15 cellular contexts compared by ENCODE assay signal in the genomic region with DNA sequence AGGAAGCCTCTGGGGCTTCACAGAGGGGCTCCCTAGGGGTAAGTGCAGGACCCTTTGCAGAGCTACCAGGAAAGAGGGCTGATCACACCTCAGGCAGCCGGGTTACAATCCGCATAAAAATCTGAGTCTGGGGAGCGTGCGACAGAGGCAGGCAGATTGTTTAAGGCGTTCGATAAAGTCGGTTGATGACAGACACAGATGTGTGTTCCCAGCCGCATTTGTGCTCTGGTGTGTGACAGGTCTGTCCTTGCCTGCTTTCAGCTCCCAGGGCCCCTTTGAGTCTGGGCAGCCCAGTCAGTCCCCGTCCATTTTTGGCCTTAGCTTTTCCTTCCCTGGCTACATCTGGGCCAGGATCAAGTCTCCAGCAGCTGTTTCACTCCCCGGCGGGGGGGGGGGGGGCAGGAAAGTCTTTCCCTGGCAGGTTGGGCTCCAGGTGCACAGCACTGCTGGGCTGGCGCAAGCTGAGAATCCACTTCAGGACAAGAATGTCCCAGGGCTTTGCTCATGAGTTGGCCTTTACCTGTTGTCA. TPM values are rescaled to one million over a fixed set of nuclear protein-coding genes. Genes with fewer than 3 reads are reported as not detected.
DNase-seq lines count a peak whose midpoint lies in the region; ATAC-seq and TF ChIP-seq lines count a peak whose summit lies in the region.
"Had no signal": no experiment of that assay in that cellular context is flagged by ENCODE, and none has a peak within 500 bp of the region (broad histone marks: within the 10 kb centered on the region; RNA-seq: fewer than 3 reads in every experiment).

No MANE protein-coding gene starts in this region.

- H4K20me1 ChIP-seq in OCI-LY7 (ENCODE audit: insufficient read depth, low read length) = no peaks in the 10 kb centered on the region

- H3K4me3 ChIP-seq in CD4-positive, alpha-beta memory T cell (ENCODE audit: low read length in 2 of 2) = no peak overlapping the region
- no peak overlapping the region for H3K4me3 ChIP-seq in OCI-LY7 (ENCODE audit: low read depth, low read length, poor library complexity, severe bottlenecking)
- no peak overlapping the region for H3K4me3 ChIP-seq in naive thymus-derived CD4-positive, alpha-beta T cell (ENCODE audit: low read length)

- CTCF ChIA-PET in CD4-positive, alpha-beta memory T cell (lab: Charles Lee; ENCODE audit: partially characterized antibody) = interaction anchor here (0.9 kb wide), 1 partner anchor 73 kb away, joined by 5 read pairs; no protein-coding TSS in a partner anchor
- CTCF ChIA-PET in OCI-LY7 (lab: Charles Lee; ENCODE audit: unreplicated experiment) = no interaction called here
- CTCF ChIA-PET in naive thymus-derived CD4-positive, alpha-beta T cell (lab: Charles Lee) = interaction anchor here (0.6 to 1.3 kb wide), 2 partner anchors 63 to 77 kb away, joined by 3 read pairs; no protein-coding TSS in a partner anchor

- TF ChIP-seq CTCF in GM13976 (IDR thresholded peaks at IDR 0.05; ENCODE audit: borderline replicate concordance, control extremely low read depth, extremely low read depth, insufficient read depth, missing control alignments) (no peak), OCI-LY7 (conservative IDR thresholded peaks at IDR 0.05; ENCODE audit: low read length) (no peak)

- ATAC-seq in naive thymus-derived CD4-positive, alpha-beta T cell = no peak
- ATAC-seq in GM21390 (IDR thresholded peaks at IDR 0.05; ENCODE audit: unreplicated experiment) (no peak), HG02763 (IDR thresholded peaks at IDR 0.05; ENCODE audit: unreplicated experiment) (no peak), GM19463 (IDR thresholded peaks at IDR 0.05; ENCODE audit: unreplicated experiment) (no peak)
- ATAC-seq: foreskin keratinocyte had no signal

- no peak for DNase-seq in CD4-positive, alpha-beta memory T cell
- DNase-seq in GM13976 (ENCODE audit: low spot score) (peak; percentile 32), OCI-LY7 (ENCODE audit: low spot score) (peak; percentile 39)
- no peak for DNase-seq in naive thymus-derived CD4-positive, alpha-beta T cell
- DNase-seq: foreskin keratinocyte, KG1, NCI-H146 had no signal

- peaks cover 28% of the 10 kb centered on the region for H3K27me3 ChIP-seq in CD4-positive, alpha-beta memory T cell (ENCODE audit: insufficient read depth, low read length)
- peaks cover 13 to 14% of the 10 kb centered on the region in 2 donors for H3K27me3 ChIP-seq in naive thymus-derived CD4-positive, alpha-beta T cell (ENCODE audit: control insufficient read depth in 2 of 2, insufficient read depth in 2 of 2, low read length in 2 of 2)

- in situ Hi-C loops in GM13976 (cut with MboI; ENCODE audit: low sequenced_read_pairs, unreplicated experiment) = no loop called here

- H3K9me2 ChIP-seq in OCI-LY7 (ENCODE audit: insufficient read depth, low read length) = no peaks in the 10 kb centered on the region

- peaks cover 17 to 21% of the 10 kb centered on the region in 2 donors for H3K27me3 Mint-ChIP-seq in CD4-positive, alpha-beta memory T cell
- H3K27me3 Mint-ChIP-seq in naive thymus-derived CD4-positive, alpha-beta T cell = peaks cover 17 to 62% (median 28%) of the 10 kb centered on the region in 5 donors

- H3K79me2 ChIP-seq in OCI-LY7 (ENCODE audit: insufficient read depth, low read depth, low read length) = peaks cover 5% of the 10 kb centered on the region; the same call in 1 of the 2 replicates

- intact Hi-C loops in CD4-positive, alpha-beta memory T cell (cut with micrococcal nuclease) = no loop called here
- intact Hi-C loops in OCI-LY7 (cut with micrococcal nuclease; ENCODE audit: unreplicated experiment) = no loop called here
- intact Hi-C loops in naive thymus-derived CD4-positive, alpha-beta T cell (cut with micrococcal nuclease) = loop anchor here in 1 of 2 donors (10.0 kb wide), 1 partner anchor 1877 kb away; a partner anchor contains a TSS

- peak overlapping the region in 3 of 8 donors; percentile 46 to 61 (median 52) for H3K4me3 Mint-ChIP-seq in CD4-positive, alpha-beta memory T cell
- peak overlapping the region in 8 of 10 donors; percentile 39 to 95 (median 86) for H3K4me3 Mint-ChIP-seq in naive thymus-derived CD4-positive, alpha-beta T cell

- no peak overlapping the region for H3K27ac ChIP-seq in CD4-positive, alpha-beta memory T cell (ENCODE audit: low read depth, low read length)
- no peak overlapping the region for H3K27ac ChIP-seq in OCI-LY7 (ENCODE audit: low read depth, low read length, poor library complexity, severe bottlenecking)
- H3K27ac ChIP-seq in naive thymus-derived CD4-positive, alpha-beta T cell (ENCODE audit: low read depth, low read length) = no peak overlapping the region
- H3K27ac ChIP-seq: foreskin keratinocyte had no signal

- no peaks in the 10 kb centered on the region for H3K9me3 ChIP-seq in CD4-positive, alpha-beta memory T cell (ENCODE audit: control insufficient read depth in 1 of 2, low read length in 2 of 2)
- H3K9me3 ChIP-seq in OCI-LY7 (ENCODE audit: low read length) = no peaks in the 10 kb centered on the region
- no peaks in the 10 kb centered on the region for H3K9me3 ChIP-seq in naive thymus-derived CD4-positive, alpha-beta T cell (ENCODE audit: control insufficient read depth in 2 of 3, low read length in 3 of 3)

- peaks cover 50% of the 10 kb centered on the region for H3K4me1 ChIP-seq in CD4-positive, alpha-beta memory T cell (ENCODE audit: insufficient read depth, low read length)
- H3K4me1 ChIP-seq in OCI-LY7 (ENCODE audit: insufficient read depth, low read length, poor library complexity, severe bottlenecking) = peaks cover 14% of the 10 kb centered on the region
- H3K4me1 ChIP-seq in naive thymus-derived CD4-positive, alpha-beta T cell (ENCODE audit: control insufficient read depth in 2 of 2, insufficient read depth in 2 of 2, low read length in 2 of 2) = peaks cover 5 to 41% of the 10 kb centered on the region in 2 donors
- H3K4me1 ChIP-seq: foreskin keratinocyte had no signal

- no peak overlapping the region for H3K4me2 ChIP-seq in OCI-LY7 (ENCODE audit: low read length)

- H3K36me3 Mint-ChIP-seq in CD4-positive, alpha-beta memory T cell = no peaks in the 10 kb centered on the region
- peaks cover 0 to 5% (median 4%) of the 10 kb centered on the region in 5 donors for H3K36me3 Mint-ChIP-seq in naive thymus-derived CD4-positive, alpha-beta T cell

- H3K27ac Mint-ChIP-seq in CD4-positive, alpha-beta memory T cell = peak overlapping the region in 5 of 7 donors; percentile 66 to 92 (median 73)
- peak overlapping the region in 5 of 9 donors; percentile 90 to 97 (median 95) for H3K27ac Mint-ChIP-seq in naive thymus-derived CD4-positive, alpha-beta T cell
- H3K27ac Mint-ChIP-seq: effector memory CD8-positive, alpha-beta T cell; nephron had no signal

- peaks cover 28 to 62% (median 43%) of the 10 kb centered on the region in 4 donors for H3K4me1 Mint-ChIP-seq in CD4-positive, alpha-beta memory T cell
- peaks cover 27 to 63% (median 43%) of the 10 kb centered on the region in 7 donors for H3K4me1 Mint-ChIP-seq in naive thymus-derived CD4-positive, alpha-beta T cell

- no peak overlapping the region for H2AFZ ChIP-seq in OCI-LY7 (ENCODE audit: low read length)

- peaks cover 0 to 3% (median 0%) of the 10 kb centered on the region in 8 donors for H3K9me3 Mint-ChIP-seq in CD4-positive, alpha-beta memory T cell
- H3K9me3 Mint-ChIP-seq in naive thymus-derived CD4-positive, alpha-beta T cell = no peaks in the 10 kb centered on the region
- H3K9me3 Mint-ChIP-seq: activated CD4-positive, alpha-beta T cell treated with anti-CD3 and anti-CD28 coated beads, Interleukin-2, amount 10 ng/mL, durations not matched to agents 7 days and 5 days; activated T-helper 1 cell treated with anti-CD3 and anti-CD28 coated beads, Interleukin-12 subunit alpha, Interleukin-12 subunit beta, Interleukin-2, Interleukin-4 antibody, amounts not matched to agents 30 ng/mL and 10 ng/mL and 1 ng/mL, durations not matched to agents 14 hours and 24 hours and 36 hours; effector memory CD8-positive, alpha-beta T cell; nephron; T-helper 1 cell treated with Interleukin-12 subunit alpha and Interleukin-12 subunit beta and Interleukin-4 antibody, amounts not matched to agents 30 μg/mL and 1 μg/mL, for 36 hours had no signal

- no peaks in the 10 kb centered on the region for H3K36me3 ChIP-seq in CD4-positive, alpha-beta memory T cell (ENCODE audit: insufficient read depth, low read length)
- H3K36me3 ChIP-seq in OCI-LY7 (ENCODE audit: insufficient read depth, low read length) = peaks cover 5% of the 10 kb centered on the region
- H3K36me3 ChIP-seq in naive thymus-derived CD4-positive, alpha-beta T cell (ENCODE audit: control insufficient read depth in 2 of 3, insufficient read depth in 3 of 3, low read length in 3 of 3) = peaks cover 0 to 2% (median 0%) of the 10 kb centered on the region in 3 experiments

- BruUV-seq in OCI-LY7 (replicated peaks; lab: Mats Ljungman, UMichigan) = no TSS peak

- POLR2A ChIA-PET in CD4-positive, alpha-beta memory T cell (lab: Charles Lee; ENCODE audit: partially characterized antibody) = interaction anchor here (0.7 kb wide), 1 partner anchor 181 kb away, joined by 3 read pairs; a partner anchor contains a TSS
- POLR2A ChIA-PET in OCI-LY7 (lab: Charles Lee) = interaction anchor here (0.6 to 0.7 kb wide), 2 partner anchors 9 to 24 kb away, joined by 3 to 4 read pairs; no protein-coding TSS in a partner anchor
- POLR2A ChIA-PET in naive thymus-derived CD4-positive, alpha-beta T cell (lab: Charles Lee) = interaction anchor here (0.6 to 3.5 kb wide), 4 partner anchors 26 to 253 kb away, joined by 3 to 12 read pairs (median 3); a partner anchor contains a TSS

RNA-seq across cellular contexts. Expression of a gene that starts 1.3 kb away (rescaled TPM):
- total RNA-seq in CD4-positive, alpha-beta memory T cell = under 1 TPM in 1 of 2 experiments, not detected in 1; 0.35 TPM
- polyA plus RNA-seq in CD4-positive, alpha-beta memory T cell = 1 to 10 TPM in 1 of 2 donors, not detected in 1; 1.0 TPM
- total RNA-seq in OCI-LY7 (2014; rRNA removed; shearing (Covaris generic)) = 0.76 TPM in 1 of 2 replicates, not detected in the other
- 0.33 and 1.2 TPM in 2 replicates for total RNA-seq in OCI-LY7 (2022)
- 1 to 10 TPM in 1 of 5 experiments, under 1 TPM in 3, not detected in 1; 0.24 to 1.1 (median 0.28) TPM for total RNA-seq in naive thymus-derived CD4-positive, alpha-beta T cell
- 1 to 10 TPM; 2.3 to 4.6 TPM for polyA plus RNA-seq in naive thymus-derived CD4-positive, alpha-beta T cell
- total RNA-seq: foreskin keratinocyte had no signal

RNA-seq across cellular contexts. Expression of a gene that starts 3.1 kb away (rescaled TPM):
- not detected for total RNA-seq in CD4-positive, alpha-beta memory T cell
- polyA plus RNA-seq in CD4-positive, alpha-beta memory T cell = under 1 TPM in 1 of 2 donors, not detected in 1; 0.37 TPM
- total RNA-seq in OCI-LY7 (2014; rRNA removed; shearing (Covaris generic)) = not detected in 2 replicates
- 0.63 TPM in 1 of 2 replicates, not detected in the other for total RNA-seq in OCI-LY7 (2022)
- total RNA-seq in naive thymus-derived CD4-positive, alpha-beta T cell = 1 to 10 TPM in 2 of 5 experiments, not detected in 3; 1.0 to 1.2 TPM
- polyA plus RNA-seq in naive thymus-derived CD4-positive, alpha-beta T cell = under 1 TPM in 1 of 2 donors, not detected in 1; 0.13 TPM

RNA-seq across cellular contexts. Expression of a gene that starts 5.3 kb away (rescaled TPM):
- total RNA-seq in CD4-positive, alpha-beta memory T cell = 10 to 100 TPM; 86.5 to 92.4 TPM
- 10 to 100 TPM; 59.1 to 84.9 TPM for polyA plus RNA-seq in CD4-positive, alpha-beta memory T cell
- total RNA-seq in OCI-LY7 (2014; rRNA removed; shearing (Covaris generic)) = 53.5 and 54.0 TPM in 2 replicates
- 199 and 200 TPM in 2 replicates for total RNA-seq in OCI-LY7 (2022)
- 100 to 1,000 TPM in 1 of 5 experiments, 10 to 100 TPM in 4; 70.8 to 105 (median 91.9) TPM for total RNA-seq in naive thymus-derived CD4-positive, alpha-beta T cell
- 10 to 100 TPM; 69.6 to 94.0 TPM for polyA plus RNA-seq in naive thymus-derived CD4-positive, alpha-beta T cell

RNA-seq across cellular contexts. Expression of a gene that starts 25.9 kb away (rescaled TPM):
- total RNA-seq in CD4-positive, alpha-beta memory T cell = 100 to 1,000 TPM; 183 to 184 TPM
- 10 to 100 TPM; 36.2 to 66.9 TPM for polyA plus RNA-seq in CD4-positive, alpha-beta memory T cell
- total RNA-seq in OCI-LY7 (2014; rRNA removed; shearing (Covaris generic)) = 118 and 122 TPM in 2 replicates
- total RNA-seq in OCI-LY7 (2022) = 173 and 175 TPM in 2 replicates
- total RNA-seq in naive thymus-derived CD4-positive, alpha-beta T cell = 100 to 1,000 TPM; 112 to 204 (median 160) TPM
- polyA plus RNA-seq in naive thymus-derived CD4-positive, alpha-beta T cell = 10 to 100 TPM; 46.6 to 73.3 TPM

RNA-seq across cellular contexts. Expression of a gene that starts 50.5 kb away (rescaled TPM):
- not detected for total RNA-seq in CD4-positive, alpha-beta memory T cell
- not detected for polyA plus RNA-seq in CD4-positive, alpha-beta memory T cell
- total RNA-seq in OCI-LY7 (2014; rRNA removed; shearing (Covaris generic)) = 5.6 and 9.9 TPM in 2 replicates
- total RNA-seq in OCI-LY7 (2022) = 5.1 and 6.9 TPM in 2 replicates
- 1 to 10 TPM in 2 of 5 experiments, under 1 TPM in 3; 0.07 to 2.7 (median 0.39) TPM for total RNA-seq in naive thymus-derived CD4-positive, alpha-beta T cell
- polyA plus RNA-seq in naive thymus-derived CD4-positive, alpha-beta T cell = under 1 TPM in 1 of 2 donors, not detected in 1; 0.08 TPM

Comparison
In these comparisons a context has a peak if more than half of its experiments do, and no peak if none do; other contexts are left out.
1. DNase-seq: peak in GM13976 (single experiment) and OCI-LY7 (single experiment); none in CD4-positive, alpha-beta memory T cell (0 of 5) and naive thymus-derived CD4-positive, alpha-beta T cell (0 of 9).